In the genomic region with DNA sequence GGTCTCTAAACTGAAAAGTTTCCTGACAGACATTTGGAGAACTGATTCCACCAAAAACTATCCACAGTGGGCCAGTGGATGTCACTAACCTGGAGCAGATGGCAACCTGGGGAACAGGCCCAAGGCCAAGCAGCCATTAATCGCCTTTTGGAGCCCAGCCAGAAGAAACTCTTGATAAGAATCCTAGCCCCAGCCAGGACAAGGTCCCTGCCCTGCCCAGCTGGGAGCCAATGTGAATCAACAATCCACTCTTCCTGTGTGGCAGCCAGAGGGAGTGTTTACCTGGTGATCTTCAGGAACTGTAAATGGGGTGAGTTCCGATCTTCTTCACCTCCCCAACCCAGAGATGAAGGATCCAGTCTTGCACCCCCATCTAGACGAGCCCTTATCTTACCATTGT, we compare ENCODE assay signal across 23 cellular contexts. TPM values are rescaled to one million over a fixed set of nuclear protein-coding genes. Genes with fewer than 3 reads are reported as not detected.
DNase-seq lines count a peak whose midpoint lies in the region; ATAC-seq, FAIRE-seq and TF ChIP-seq lines count a peak whose summit lies in the region.
"Had no signal": no experiment of that assay in that cellular context is flagged by ENCODE, and none has a peak within 500 bp of the region (broad histone marks: within the 10 kb centered on the region; RNA-seq: fewer than 3 reads in every experiment).

No MANE protein-coding gene starts in this region.

- no peak for TF ChIP-seq EP300 in HepG2 (IDR thresholded peaks at IDR 0.05; ENCODE audit: low read depth in 2 of 2, low read length in 2 of 2)
- TF ChIP-seq EP300 in HepG2 (CRISPR knock-in tag; IDR thresholded peaks at IDR 0.05; ENCODE audit: borderline replicate concordance), result no peak

- 23% methylated on average over 2 of the region's 3 CpGs for WGBS in HepG2 (ENCODE audit: low lambda C conversion rate)
- WGBS in right lobe of liver (ENCODE audit: insufficient coverage, low coverage, low lambda C conversion rate, missing lambda C conversion rate), result 74% methylated on average over 3 of the region's 3 CpGs

- H3K36me3 ChIP-seq in HepG2 (replicated peaks in 1 of 2; ENCODE audit: control insufficient read depth in 1 of 2, insufficient read depth in 2 of 2, low read length in 2 of 2), result no peaks in the 10 kb centered on the region
- no peaks in the 10 kb centered on the region for H3K36me3 ChIP-seq in right lobe of liver

- H3K36me3 Mint-ChIP-seq in chondrocyte (ENCODE audit: low read depth), result peaks cover 4% of the 10 kb centered on the region
- H3K36me3 Mint-ChIP-seq: CD14-positive monocyte had no signal

- H3K9ac ChIP-seq in HepG2 (ENCODE audit: insufficient read depth, low read depth, low read length), result no peak overlapping the region

- H3K79me2 ChIP-seq in HepG2 (ENCODE audit: insufficient read depth, low read length), result no peaks in the 10 kb centered on the region

- H4K20me1 ChIP-seq in HepG2 (ENCODE audit: insufficient read depth, low read length), result no peaks in the 10 kb centered on the region

- no peak for DNase-seq in HepG2 (ENCODE audit: low spot score)
- DNase-seq in right lobe of liver, result no peak
- DNase-seq in chondrocyte (ENCODE audit: low spot score), result peak; percentile 28
- peak; percentile 80 for DNase-seq in mucosa of gallbladder (ENCODE audit: low spot score)
- no peak for DNase-seq in SKM-1 treated with dmso at 0.1 percent for 144 hours (lab: John Stamatoyannopoulos, UW; ENCODE audit: unreplicated experiment)
- DNase-seq in NCI-H2029 (lab: John Stamatoyannopoulos, UW), result no peak
- DNase-seq: COR-L47, DMS79, H7, NCI-H1092, NCI-H187 had no signal

- H2AFZ ChIP-seq in HepG2 (ENCODE audit: low read length), result no peak overlapping the region

- TF ChIP-seq POLR2A in HepG2 (IDR thresholded peaks at IDR 0.05; ENCODE audit: insufficient read depth in 1 of 2, low read depth in 2 of 2, low read length in 2 of 2) (no peak), right lobe of liver (IDR thresholded peaks at IDR 0.05) (no peak)

- H3K4me1 ChIP-seq in HepG2 (ENCODE audit: insufficient read depth, low read length) (peaks cover 50% of the 10 kb centered on the region), right lobe of liver (peaks cover 0 to 6% (median 0%) of the 10 kb centered on the region in 4 donors)

- no peak for FAIRE-seq in HepG2 (lab: Jason Lieb, UNC)
- FAIRE-seq: A204.1, GM12878, GM18507 had no signal

- H3K27me3 Mint-ChIP-seq in chondrocyte (ENCODE audit: low read depth), result peaks cover 5% of the 10 kb centered on the region

- H3K9me3 ChIP-seq in HepG2 (ENCODE audit: low read length), result no peaks in the 10 kb centered on the region
- no peaks in the 10 kb centered on the region for H3K9me3 ChIP-seq in right lobe of liver

- H3K4me3 ChIP-seq in HepG2 (replicated peaks in 1 of 3; ENCODE audit: insufficient read depth in 1 of 3, low read depth in 2 of 3, low read length in 3 of 3) (no peak overlapping the region), right lobe of liver (no peak overlapping the region)
- H3K4me3 ChIP-seq: GM12878 had no signal

- POLR2A ChIA-PET in HepG2 (lab: Yijun Ruan, JAX), result no interaction called here

- no peak overlapping the region for H3K4me2 ChIP-seq in HepG2 (ENCODE audit: low read depth, low read length)

- H3K9me3 Mint-ChIP-seq in chondrocyte (ENCODE audit: low read depth), result no peaks in the 10 kb centered on the region

- CTCF ChIA-PET in HepG2 (lab: Yijun Ruan, JAX; ENCODE audit: low intra/inter-chr PET ratio, low total read pairs), result no interaction called here

- H3K4me3 Mint-ChIP-seq in chondrocyte (ENCODE audit: unreplicated experiment), result no peak overlapping the region

- BruUV-seq in HepG2 (replicated peaks; lab: Mats Ljungman, UMichigan), result no TSS peak

- in situ Hi-C loops in HepG2 (cut with HindIII; ENCODE audit: extremely low pct_ligation_motif_present, low pct_unique_long_range_greater_than_20kb), result no loop called here

- no peak for ATAC-seq in HepG2
- ATAC-seq in right lobe of liver, result no peak
- no peak for ATAC-seq in HG03196 (IDR thresholded peaks at IDR 0.05; ENCODE audit: unreplicated experiment)
- ATAC-seq in HG03135 (IDR thresholded peaks at IDR 0.05; ENCODE audit: unreplicated experiment), result no peak
- ATAC-seq: GM12878 had no signal

- 0 out of 5 replicates have a peak, but pooled peaks cover 0 to 1% of the 10 kb centered on the region in 2 experiments for H3K27me3 ChIP-seq in HepG2 (ENCODE audit: control insufficient read depth in 1 of 2, insufficient read depth in 2 of 2, low read length in 2 of 2)
- no peaks in the 10 kb centered on the region for H3K27me3 ChIP-seq in right lobe of liver

- TF ChIP-seq CTCF in HepG2 (CRISPR knock-in tag; IDR thresholded peaks at IDR 0.05) (no peak), right lobe of liver (IDR thresholded peaks at IDR 0.05) (no peak), chondrocyte (IDR thresholded peaks at IDR 0.05) (no peak)

- intact Hi-C loops in HepG2 (cut with micrococcal nuclease; ENCODE audit: unreplicated experiment), result no loop called here
- intact Hi-C loops in right lobe of liver (cut with DNase I), result no loop called here

- no peak overlapping the region for H3K27ac Mint-ChIP-seq in chondrocyte (ENCODE audit: unreplicated experiment)
- H3K27ac Mint-ChIP-seq: CD14-positive monocyte had no signal

- H3K27ac ChIP-seq in HepG2 (ENCODE audit: extremely low read length, insufficient read depth, low read length) (no peak overlapping the region), right lobe of liver (no peak overlapping the region)
- H3K27ac ChIP-seq: RWPE1 had no signal

- H3K4me1 Mint-ChIP-seq in chondrocyte (ENCODE audit: low read depth), result peaks cover 17% of the 10 kb centered on the region

- no peak for TF ChIP-seq RAD21 in HepG2 (CRISPR knock-in tag; IDR thresholded peaks at IDR 0.05)

TF ChIP-seq in HepG2, 621 proteins besides CTCF, POLR2A, EP300 and RAD21 (continues in another document):
- TF ChIP-seq BCL6 (CRISPR knock-in tag; IDR thresholded peaks at IDR 0.05) (0 out of 2 replicates have a peak, but pooled peaks have one; percentile 18), PCBP1 (IDR thresholded peaks at IDR 0.05; ENCODE audit: borderline replicate concordance, low read depth, low read length) (no peak)

RNA-seq across cellular contexts. Expression of a gene that starts 14.5 kb away (rescaled TPM):
- total RNA-seq in HepG2 (2016; rRNA removed; fragmentation: Illumina TruSeq; extraction: Trizol) (2.3 and 3.4 TPM in 2 replicates), right lobe of liver (10 to 100 TPM in 3 of 6 experiments, 1 to 10 TPM in 3; 4.4 to 15.2 (median 9.0) TPM), chondrocyte (not detected in 3 replicates), mucosa of gallbladder (not detected)
- total RNA-seq in HepG2 (2016; cell fraction: cytosol; rRNA removed; fragmentation: Illumina TruSeq; extraction: Trizol; ENCODE audit: low read depth), result 2.7 and 3.5 TPM in 2 replicates
- total RNA-seq in HepG2 (2016; cell fraction: insoluble cytoplasmic fraction; rRNA removed; fragmentation: Illumina TruSeq; extraction: Trizol), result 2.3 and 3.6 TPM in 2 replicates
- 3.3 and 4.5 TPM in 2 replicates for total RNA-seq in HepG2 (2016; cell fraction: membrane; rRNA removed; fragmentation: Illumina TruSeq; extraction: Trizol)
- 2.9 and 3.3 TPM in 2 replicates for total RNA-seq in HepG2 (2016; cell fraction: nucleus; rRNA removed; fragmentation: Illumina TruSeq; extraction: Trizol)
- 8.8 and 13.2 TPM in 2 replicates for polyA plus RNA-seq in HepG2 (2011; rRNA removed)
- 4.8 and 4.9 TPM in 2 replicates for polyA plus RNA-seq in HepG2 (2011; cell fraction: cytosol; rRNA removed)
- polyA plus RNA-seq in HepG2 (2011; cell fraction: nucleus; rRNA removed), result 2.1 and 7.8 TPM in 2 replicates
- 6.8 and 14.5 TPM in 2 replicates for polyA plus RNA-seq in HepG2 (2012)
- 2.5 and 3.3 TPM in 2 replicates for polyA plus RNA-seq in HepG2 (2016; cell fraction: cytosol; fragmentation: Illumina TruSeq; extraction: Trizol; ENCODE audit: low read depth)
- 1.6 and 3.8 TPM in 2 replicates for polyA plus RNA-seq in HepG2 (2016; cell fraction: insoluble cytoplasmic fraction; fragmentation: Illumina TruSeq; extraction: Trizol; ENCODE audit: low read depth)
- 3.3 and 3.9 TPM in 2 replicates for polyA plus RNA-seq in HepG2 (2016; cell fraction: membrane; fragmentation: Illumina TruSeq; extraction: Trizol; ENCODE audit: low read depth)
- 2.7 and 4.2 TPM in 2 replicates for polyA plus RNA-seq in HepG2 (2016; cell fraction: nucleus; fragmentation: Illumina TruSeq; extraction: Trizol; ENCODE audit: insufficient read depth, low read depth)
- polyA minus RNA-seq in HepG2 (2011; rRNA and poly(A)+ RNA removed; ENCODE audit: low replicate concordance), result 23.1 TPM in 1 of 2 replicates, not detected in the other
- polyA minus RNA-seq in HepG2 (2011; cell fraction: cytosol; rRNA and poly(A)+ RNA removed), result 0.99 and 1.8 TPM in 2 replicates
- 3.9 and 9.3 TPM in 2 replicates for polyA minus RNA-seq in HepG2 (2011; cell fraction: nucleus; rRNA and poly(A)+ RNA removed)
- total RNA-seq: G401, GM12878, H7, HT1080, NCI-H460, OCI-LY7, SK-MEL-5 had no signal
- polyA plus RNA-seq: GM12878 had no signal

RNA-seq across cellular contexts. Expression of a gene that starts 44.8 kb away (rescaled TPM):
- 18.4 and 43.4 TPM in 2 replicates for total RNA-seq in HepG2 (2016; rRNA removed; fragmentation: Illumina TruSeq; extraction: Trizol)
- total RNA-seq in HepG2 (2016; cell fraction: cytosol; rRNA removed; fragmentation: Illumina TruSeq; extraction: Trizol; ENCODE audit: low read depth), result 5.4 and 5.5 TPM in 2 replicates
- 16.1 and 39.6 TPM in 2 replicates for total RNA-seq in HepG2 (2016; cell fraction: insoluble cytoplasmic fraction; rRNA removed; fragmentation: Illumina TruSeq; extraction: Trizol)
- 18.0 and 18.1 TPM in 2 replicates for total RNA-seq in HepG2 (2016; cell fraction: membrane; rRNA removed; fragmentation: Illumina TruSeq; extraction: Trizol)
- total RNA-seq in HepG2 (2016; cell fraction: nucleus; rRNA removed; fragmentation: Illumina TruSeq; extraction: Trizol), result 37.4 and 45.5 TPM in 2 replicates
- 46.6 and 59.5 TPM in 2 replicates for polyA plus RNA-seq in HepG2 (2011; rRNA removed)
- polyA plus RNA-seq in HepG2 (2011; cell fraction: cytosol; rRNA removed), result 53.0 and 55.6 TPM in 2 replicates
- polyA plus RNA-seq in HepG2 (2011; cell fraction: nucleus; rRNA removed), result 60.5 and 72.7 TPM in 2 replicates
- 26.0 and 35.8 TPM in 2 replicates for polyA plus RNA-seq in HepG2 (2012)
- 4.1 and 4.5 TPM in 2 replicates for polyA plus RNA-seq in HepG2 (2016; cell fraction: cytosol; fragmentation: Illumina TruSeq; extraction: Trizol; ENCODE audit: low read depth)
- 14.1 and 16.5 TPM in 2 replicates for polyA plus RNA-seq in HepG2 (2016; cell fraction: insoluble cytoplasmic fraction; fragmentation: Illumina TruSeq; extraction: Trizol; ENCODE audit: low read depth)
- 9.4 and 9.9 TPM in 2 replicates for polyA plus RNA-seq in HepG2 (2016; cell fraction: membrane; fragmentation: Illumina TruSeq; extraction: Trizol; ENCODE audit: low read depth)
- 59.3 and 60.4 TPM in 2 replicates for polyA plus RNA-seq in HepG2 (2016; cell fraction: nucleus; fragmentation: Illumina TruSeq; extraction: Trizol; ENCODE audit: insufficient read depth, low read depth)
- 69.1 and 105 TPM in 2 replicates for polyA minus RNA-seq in HepG2 (2011; rRNA and poly(A)+ RNA removed; ENCODE audit: low replicate concordance)
- 34.7 and 43.2 TPM in 2 replicates for polyA minus RNA-seq in HepG2 (2011; cell fraction: cytosol; rRNA and poly(A)+ RNA removed)
- polyA minus RNA-seq in HepG2 (2011; cell fraction: nucleus; rRNA and poly(A)+ RNA removed), result 56.0 and 67.4 TPM in 2 replicates
- total RNA-seq in right lobe of liver, result 10 to 100 TPM; 26.6 to 66.6 (median 55.5) TPM
- 44.4 to 93.2 TPM (median 89.7 TPM) in 3 replicates for total RNA-seq in chondrocyte
- 42.8 TPM for total RNA-seq in mucosa of gallbladder
- total RNA-seq: OCI-LY7 had no signal

Comparison
In these comparisons a context has a peak if more than half of its experiments do, and no peak if none do; other contexts are left out.
1. DNase-seq: peak in chondrocyte (single experiment) and mucosa of gallbladder (single experiment); none in HepG2 (single experiment), right lobe of liver (0 of 3), SKM-1 treated with dmso at 0.1 percent for 144 hours (single experiment) and NCI-H2029 (single experiment).